In the genomic region with DNA sequence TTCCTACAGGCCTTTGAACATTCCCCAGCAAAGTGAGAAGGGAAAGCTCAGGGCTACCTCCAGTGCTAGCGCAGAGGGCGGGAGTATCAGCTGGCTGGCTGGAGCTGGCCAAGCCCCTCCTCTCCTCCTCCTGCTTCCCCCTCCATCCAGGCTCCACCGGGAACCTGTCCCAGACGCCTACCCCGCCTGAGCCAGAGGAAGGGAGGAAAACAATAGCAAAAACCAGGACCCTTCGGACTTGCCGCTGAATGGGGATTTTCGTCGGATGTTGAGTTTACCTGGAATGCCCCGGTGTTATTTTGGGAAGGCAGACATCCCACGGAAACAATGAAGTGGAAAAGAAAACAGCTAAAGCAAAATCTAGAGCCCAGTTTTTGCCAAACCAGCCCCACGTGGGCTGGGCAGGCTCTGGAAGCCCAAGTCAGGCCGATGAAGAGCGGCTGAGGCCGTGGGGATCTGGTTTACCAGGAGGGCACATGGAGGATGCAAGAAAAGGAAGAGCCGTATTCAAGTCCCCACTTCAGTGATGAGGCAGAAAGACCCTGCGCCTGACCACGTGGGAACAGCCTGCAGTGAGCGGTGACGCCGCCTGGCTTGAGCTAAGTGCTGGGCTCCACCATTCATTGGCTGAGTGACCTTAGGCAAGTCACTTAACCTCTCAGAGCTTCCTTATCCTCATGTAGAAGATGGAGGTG, we compare ENCODE assay signal across 14 cellular contexts.
DNase-seq lines count a peak whose midpoint lies in the region; ATAC-seq lines count a peak whose summit lies in the region.
"Had no signal": no experiment of that assay in that cellular context is flagged by ENCODE, and none has a peak within 500 bp of the region (broad histone marks: within the 10 kb centered on the region; RNA-seq: fewer than 3 reads in every experiment).

No MANE protein-coding gene starts in this region.

- no peak overlapping the region for H3K14ac ChIP-seq in trophoblast cell (ENCODE audit: low read length)

- H4K8ac ChIP-seq in trophoblast cell (ENCODE audit: low read depth, low read length), result no peak overlapping the region

- no peaks in the 10 kb centered on the region for H3K79me2 ChIP-seq in trophoblast cell (ENCODE audit: control insufficient read depth, insufficient read depth, low read length, poor library complexity)

- peaks cover 16 to 18% of the 10 kb centered on the region in 2 donors for H3K9me3 Mint-ChIP-seq in stimulated activated naive CD8-positive, alpha-beta T cell treated with anti-CD3 and anti-CD28 coated beads, Interleukin-15, amount 100 ng/mL, for 72 hours

- no peaks in the 10 kb centered on the region for H3K79me1 ChIP-seq in trophoblast cell (ENCODE audit: low read length)

- H2AFZ ChIP-seq in trophoblast cell (ENCODE audit: insufficient read depth, low read length, poor library complexity), result no peak overlapping the region

- no peaks in the 10 kb centered on the region for H3K27me3 Mint-ChIP-seq in stimulated activated naive CD8-positive, alpha-beta T cell treated with anti-CD3 and anti-CD28 coated beads, Interleukin-15, amount 100 ng/mL, for 72 hours
- H3K27me3 Mint-ChIP-seq: naive B cell had no signal

- no peak overlapping the region for H3K4me3 Mint-ChIP-seq in stimulated activated naive CD8-positive, alpha-beta T cell treated with anti-CD3 and anti-CD28 coated beads, Interleukin-15, amount 100 ng/mL, for 72 hours

- peaks cover 4% of the 10 kb centered on the region for H3K9me3 ChIP-seq in trophoblast cell (ENCODE audit: insufficient read depth, low read depth, low read length)

- H4K12ac ChIP-seq in trophoblast cell (ENCODE audit: low read depth, low read length), result no peak overlapping the region

- DNase-seq in AG20443 (ENCODE audit: low spot score) (peak; percentile 56), dermis blood vessel endothelial cell (peak; percentile 52), iPS-NIHi11 (ENCODE audit: low spot score) (peak; percentile 85), trophoblast cell (no peak), DMS153 (lab: John Stamatoyannopoulos, UW) (no peak)
- no peak for DNase-seq in stimulated activated naive CD8-positive, alpha-beta T cell treated with anti-CD3 and anti-CD28 coated beads, Interleukin-15, amount 100 ng/mL, for 72 hours
- DNase-seq: activated CD4-positive, CD25-positive, alpha-beta regulatory T cell; central memory CD4-positive, alpha-beta T cell; foreskin keratinocyte; GOT3; naive B cell; NCI-H226 had no signal

- H2BK120ac ChIP-seq in trophoblast cell (ENCODE audit: insufficient read depth, low read length, poor library complexity), result no peak overlapping the region

- no peak for ATAC-seq in stimulated activated naive CD8-positive, alpha-beta T cell treated with anti-CD3 and anti-CD28 coated beads, Interleukin-15, amount 100 ng/mL, for 72 hours
- ATAC-seq in HG02938 (IDR thresholded peaks at IDR 0.05; ENCODE audit: unreplicated experiment) (no peak), GM19467 (IDR thresholded peaks at IDR 0.05; ENCODE audit: unreplicated experiment) (no peak)
- ATAC-seq: foreskin keratinocyte had no signal

- H2AK5ac ChIP-seq in trophoblast cell (ENCODE audit: low read length), result no peak overlapping the region

- no peaks in the 10 kb centered on the region for H3K36me3 ChIP-seq in trophoblast cell (ENCODE audit: control insufficient read depth in 1 of 2, insufficient read depth in 2 of 2, low read length in 2 of 2)

- no peaks in the 10 kb centered on the region for H3K4me1 ChIP-seq in trophoblast cell (ENCODE audit: control insufficient read depth in 1 of 2, insufficient read depth in 2 of 2, low read length in 2 of 2)
- H3K4me1 ChIP-seq: foreskin keratinocyte had no signal

- H3K27me3 ChIP-seq in trophoblast cell (ENCODE audit: insufficient read depth, low read length), result no peaks in the 10 kb centered on the region
- H3K27me3 ChIP-seq: foreskin keratinocyte had no signal

- no peak overlapping the region for H2BK12ac ChIP-seq in trophoblast cell (ENCODE audit: low read length)

- no peak overlapping the region for H2BK5ac ChIP-seq in trophoblast cell (ENCODE audit: low read depth, low read length, poor library complexity)

- peak overlapping the region; percentile 15 for H3K4me2 ChIP-seq in trophoblast cell (ENCODE audit: low read length)

- no CpG with 5 or more reads among the region's 21 CpGs for WGBS in trophoblast cell (ENCODE audit: extremely low coverage, insufficient coverage, insufficient read length)

- no peak overlapping the region for H3K18ac ChIP-seq in trophoblast cell (ENCODE audit: low read length)

- H3K27ac ChIP-seq in trophoblast cell (ENCODE audit: low read depth, low read length), result no peak overlapping the region
- H3K27ac ChIP-seq: foreskin keratinocyte had no signal

- H3K4ac ChIP-seq in trophoblast cell (ENCODE audit: low read depth, low read length), result no peak overlapping the region

- no peak overlapping the region for H3K27ac Mint-ChIP-seq in stimulated activated naive CD8-positive, alpha-beta T cell treated with anti-CD3 and anti-CD28 coated beads, Interleukin-15, amount 100 ng/mL, for 72 hours

- no peak overlapping the region for H3K4me3 ChIP-seq in trophoblast cell (ENCODE audit: low read depth, low read length)

- H4K91ac ChIP-seq in trophoblast cell (ENCODE audit: low read depth, low read length), result no peak overlapping the region

- H3K9ac ChIP-seq in trophoblast cell (ENCODE audit: low read length), result no peak overlapping the region

- H3K4me1 Mint-ChIP-seq in stimulated activated naive CD8-positive, alpha-beta T cell treated with anti-CD3 and anti-CD28 coated beads, Interleukin-15, amount 100 ng/mL, for 72 hours, result peaks cover 20% of the 10 kb centered on the region

- H3K23ac ChIP-seq in trophoblast cell (ENCODE audit: low read length), result no peak overlapping the region

Comparison
In these comparisons a context has a peak if more than half of its experiments do, and no peak if none do; other contexts are left out.
1. DNase-seq: peak in AG20443 (single experiment), dermis blood vessel endothelial cell (single experiment) and iPS-NIHi11 (single experiment); none in trophoblast cell (0 of 2), stimulated activated naive CD8-positive, alpha-beta T cell treated with anti-CD3 and anti-CD28 coated beads, Interleukin-15, amount 100 ng/mL, for 72 hours (0 of 2) and DMS153 (single experiment).